ENCODE assay signal across 1 cellular context in the genomic region with DNA sequence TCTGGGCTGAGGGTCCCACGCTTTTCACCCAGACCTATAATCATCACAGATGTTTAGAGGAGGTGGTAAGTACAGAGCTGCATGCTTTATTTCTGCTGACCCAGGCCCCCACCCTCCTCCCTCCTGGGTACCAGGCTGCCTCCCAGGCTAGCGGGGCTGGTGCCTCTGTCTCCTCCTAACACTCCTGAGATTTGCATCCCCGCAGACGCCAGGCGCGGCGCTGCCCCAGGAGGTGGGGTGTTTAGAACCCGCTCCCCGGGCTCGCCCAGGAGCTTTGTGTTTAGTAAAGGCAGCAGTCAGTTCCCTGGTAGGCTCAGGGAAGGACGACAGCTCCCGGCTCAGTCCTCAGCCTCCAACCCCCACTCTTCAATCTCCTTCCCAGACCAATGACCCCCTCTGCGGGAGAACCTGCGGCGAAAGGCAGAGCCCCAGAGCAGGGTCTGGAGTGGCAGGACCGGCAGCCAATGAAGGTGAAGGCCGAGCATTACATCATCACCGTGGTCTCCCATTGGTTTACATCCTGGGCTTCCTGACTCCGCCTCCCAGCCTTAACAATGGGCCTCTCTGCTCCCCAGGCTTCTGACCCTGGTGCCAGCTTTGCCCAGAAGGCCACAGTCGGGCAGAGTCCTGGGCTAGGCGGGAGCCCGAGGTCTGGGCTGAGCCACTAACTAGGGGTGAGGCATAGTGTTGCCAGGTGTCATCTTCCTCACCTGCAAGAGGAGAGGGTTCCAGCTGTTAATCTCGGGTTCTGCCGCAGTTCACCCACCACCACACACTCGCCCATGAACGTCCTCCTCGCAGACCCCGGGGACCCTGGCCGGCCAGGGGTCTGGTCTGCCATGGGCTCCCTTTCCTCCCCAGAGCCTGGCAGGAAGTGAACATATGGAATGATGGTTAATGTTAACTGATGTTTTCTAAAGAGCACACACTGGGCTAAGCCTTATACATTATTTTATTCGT.
TF ChIP-seq lines count a peak whose summit lies in the region.

No MANE protein-coding gene starts in this region.

TF ChIP-seq in HepG2, 621 proteins besides CTCF, POLR2A, EP300 and RAD21 (continued from another document):
- TF ChIP-seq, protein P1, sequence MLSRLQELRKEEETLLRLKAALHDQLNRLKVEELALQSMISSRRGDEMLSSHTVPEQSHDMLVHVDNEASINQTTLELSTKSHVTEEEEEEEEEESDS (CRISPR knock-in tag; IDR thresholded peaks at IDR 0.05; ENCODE audit: borderline replicate concordance) = no peak
- no peak for TF ChIP-seq NFE2 (CRISPR knock-in tag; IDR thresholded peaks at IDR 0.05)
- peak; percentile 79 for TF ChIP-seq NFYC (CRISPR knock-in tag; IDR thresholded peaks at IDR 0.05)
- peak; percentile 85; the same call in 1 of the 2 replicates for TF ChIP-seq HNRNPL (IDR thresholded peaks at IDR 0.05; ENCODE audit: low read depth, low read length)
- no peak for TF ChIP-seq ZNF564 (CRISPR knock-in tag; IDR thresholded peaks at IDR 0.05)
- TF ChIP-seq, protein P2, sequence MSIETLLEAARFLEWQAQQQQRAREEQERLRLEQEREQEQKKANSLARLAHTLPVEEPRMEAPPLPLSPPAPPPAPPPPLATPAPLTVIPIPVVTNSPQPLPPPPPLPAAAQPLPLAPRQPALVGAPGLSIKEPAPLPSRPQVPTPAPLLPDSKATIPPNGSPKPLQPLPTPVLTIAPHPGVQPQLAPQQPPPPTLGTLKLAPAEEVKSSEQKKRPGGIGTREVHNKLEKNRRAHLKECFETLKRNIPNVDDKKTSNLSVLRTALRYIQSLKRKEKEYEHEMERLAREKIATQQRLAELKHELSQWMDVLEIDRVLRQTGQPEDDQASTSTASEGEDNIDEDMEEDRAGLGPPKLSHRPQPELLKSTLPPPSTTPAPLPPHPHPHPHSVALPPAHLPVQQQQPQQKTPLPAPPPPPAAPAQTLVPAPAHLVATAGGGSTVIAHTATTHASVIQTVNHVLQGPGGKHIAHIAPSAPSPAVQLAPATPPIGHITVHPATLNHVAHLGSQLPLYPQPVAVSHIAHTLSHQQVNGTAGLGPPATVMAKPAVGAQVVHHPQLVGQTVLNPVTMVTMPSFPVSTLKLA (IDR thresholded peaks at IDR 0.05) = no peak
- TF ChIP-seq SRSF4 (IDR thresholded peaks at IDR 0.05; ENCODE audit: low read depth, low read length, poor library complexity, severe bottlenecking) = no peak
- TF ChIP-seq SOX6 (IDR thresholded peaks at IDR 0.05) = no peak
- TF ChIP-seq SOX6 (CRISPR knock-in tag; IDR thresholded peaks at IDR 0.05) = no peak
- no peak for TF ChIP-seq HOXA7 (CRISPR knock-in tag; IDR thresholded peaks at IDR 0.05)
- TF ChIP-seq, protein P3, sequence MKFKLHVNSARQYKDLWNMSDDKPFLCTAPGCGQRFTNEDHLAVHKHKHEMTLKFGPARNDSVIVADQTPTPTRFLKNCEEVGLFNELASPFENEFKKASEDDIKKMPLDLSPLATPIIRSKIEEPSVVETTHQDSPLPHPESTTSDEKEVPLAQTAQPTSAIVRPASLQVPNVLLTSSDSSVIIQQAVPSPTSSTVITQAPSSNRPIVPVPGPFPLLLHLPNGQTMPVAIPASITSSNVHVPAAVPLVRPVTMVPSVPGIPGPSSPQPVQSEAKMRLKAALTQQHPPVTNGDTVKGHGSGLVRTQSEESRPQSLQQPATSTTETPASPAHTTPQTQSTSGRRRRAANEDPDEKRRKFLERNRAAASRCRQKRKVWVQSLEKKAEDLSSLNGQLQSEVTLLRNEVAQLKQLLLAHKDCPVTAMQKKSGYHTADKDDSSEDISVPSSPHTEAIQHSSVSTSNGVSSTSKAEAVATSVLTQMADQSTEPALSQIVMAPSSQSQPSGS (CRISPR knock-in tag; IDR thresholded peaks at IDR 0.05) = peak; percentile 95
- peak; percentile 59 for TF ChIP-seq ATF7 (IDR thresholded peaks at IDR 0.05)
- TF ChIP-seq ATF7 (CRISPR knock-in tag; IDR thresholded peaks at IDR 0.05) = no peak
- no peak for TF ChIP-seq RXRB (CRISPR knock-in tag; IDR thresholded peaks at IDR 0.05; ENCODE audit: borderline replicate concordance)
- no peak for TF ChIP-seq SCMH1 (CRISPR knock-in tag; IDR thresholded peaks at IDR 0.05; ENCODE audit: borderline replicate concordance)
- TF ChIP-seq KLF13 (CRISPR knock-in tag; IDR thresholded peaks at IDR 0.05) = no peak
- TF ChIP-seq NFYB (CRISPR knock-in tag; IDR thresholded peaks at IDR 0.05) = peak; percentile 73
